ENCODE assay signal across 27 cellular contexts in the genomic region with DNA sequence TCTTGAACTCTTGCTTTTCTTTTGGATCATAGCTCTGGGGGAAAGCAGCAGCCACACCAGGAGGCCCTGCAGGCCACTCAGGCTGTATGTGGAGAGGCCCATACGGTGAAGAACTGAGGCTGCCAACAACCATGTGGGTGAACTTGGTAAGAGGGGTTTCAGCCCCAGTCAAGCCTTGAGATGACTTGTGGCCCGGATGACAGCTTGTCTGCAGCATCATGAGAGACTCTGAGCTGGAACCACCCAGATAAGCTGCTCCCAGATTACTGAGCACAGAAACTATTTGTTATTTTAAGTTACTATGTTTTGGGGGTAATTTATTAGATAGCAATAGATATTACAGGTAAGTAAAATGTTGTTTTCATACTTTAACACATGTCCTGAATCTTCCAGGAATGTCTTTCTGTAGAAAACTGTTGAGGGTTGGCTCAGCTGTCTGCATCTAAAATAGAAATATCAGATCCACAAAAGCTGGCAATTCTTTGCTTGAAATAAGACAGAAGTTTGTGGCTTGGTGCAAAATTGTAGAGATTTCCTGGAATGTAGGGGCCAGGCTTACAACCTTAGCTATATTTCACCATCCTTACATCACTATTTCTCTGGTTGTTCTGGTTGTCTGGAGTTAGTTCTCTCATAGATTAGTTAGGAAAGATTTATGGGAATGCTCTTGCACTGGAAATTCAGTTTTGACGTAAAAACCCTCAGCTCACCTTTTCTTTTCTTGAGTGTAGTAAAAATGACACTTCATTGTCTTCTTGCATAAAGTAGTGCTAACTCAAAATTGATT.
DNase-seq lines count a peak whose midpoint lies in the region; ATAC-seq and TF ChIP-seq lines count a peak whose summit lies in the region.
"Had no signal": no experiment of that assay in that cellular context is flagged by ENCODE, and none has a peak within 500 bp of the region (broad histone marks: within the 10 kb centered on the region; RNA-seq: fewer than 3 reads in every experiment).

No MANE protein-coding gene starts in this region.

- TF ChIP-seq CTCF in BJ (IDR thresholded peaks at IDR 0.05; ENCODE audit: insufficient read depth, low read depth, low read length) (no peak), fibroblast of lung (conservative IDR thresholded peaks at IDR 0.05 in 1 of 2, IDR thresholded peaks at IDR 0.05 in 1 of 2; ENCODE audit: low read depth in 1 of 2, low read length in 2 of 2) (no peak), retinal pigment epithelial cell (conservative IDR thresholded peaks at IDR 0.05; ENCODE audit: low read depth, low read length) (no peak), WTC11 (IDR thresholded peaks at IDR 0.05) (no peak)

- H3K36me3 Mint-ChIP-seq in WTC11: 0 out of 2 replicates have a peak, but pooled peaks cover 2% of the 10 kb centered on the region
- H3K36me3 Mint-ChIP-seq: activated CD8-positive, alpha-beta memory T cell treated with anti-CD3 and anti-CD28 coated beads, Interleukin-2, amount 10 ng/mL, durations not matched to agents 7 days and 5 days; activated naive CD8-positive, alpha-beta T cell had no signal

- H3K27me3 Mint-ChIP-seq in WTC11 (ENCODE audit: low read depth): peaks cover 2% of the 10 kb centered on the region; the same call in 1 of the 2 replicates
- H3K27me3 Mint-ChIP-seq: activated CD4-positive, alpha-beta T cell treated with anti-CD3 and anti-CD28 coated beads, Interleukin-2, amount 10 ng/mL, durations not matched to agents 24 days and 14 days had no signal

- H3K4me1 Mint-ChIP-seq in WTC11: no peaks in the 10 kb centered on the region
- H3K4me1 Mint-ChIP-seq: activated CD8-positive, alpha-beta memory T cell treated with anti-CD3 and anti-CD28 coated beads, Interleukin-2, amount 10 ng/mL, durations not matched to agents 7 days and 5 days had no signal

- H3K27me3 ChIP-seq in BJ (ENCODE audit: control insufficient read depth, insufficient read depth, low read length) (no peaks in the 10 kb centered on the region), fibroblast of lung (ENCODE audit: control insufficient read depth, insufficient read depth, low read length) (no peaks in the 10 kb centered on the region)
- H3K27me3 ChIP-seq: BLaER1 treated with 17β-estradiol and CSF1 and Interleukin-3, amounts not matched to agents 10 nM and 100 nM; stomach; upper lobe of left lung had no signal

- no peak overlapping the region for H3K4me3 Mint-ChIP-seq in WTC11
- H3K4me3 Mint-ChIP-seq: activated CD4-positive, alpha-beta T cell treated with anti-CD3 and anti-CD28 coated beads, Interleukin-2, amount 10 ng/mL, durations not matched to agents 24 days and 14 days; activated CD8-positive, alpha-beta memory T cell treated with anti-CD3 and anti-CD28 coated beads, Interleukin-2, amount 10 ng/mL, durations not matched to agents 7 days and 5 days; activated naive CD8-positive, alpha-beta T cell; activated T-helper 1 cell treated with anti-CD3 and anti-CD28 coated beads, Interleukin-12 subunit alpha, Interleukin-12 subunit beta, Interleukin-2, Interleukin-4 antibody, amounts not matched to agents 30 ng/mL and 10 ng/mL and 1 ng/mL, durations not matched to agents 14 hours and 24 hours and 36 hours had no signal

- H3K9me3 ChIP-seq in fibroblast of lung (ENCODE audit: control insufficient read depth, insufficient read depth, low read depth, low read length): no peaks in the 10 kb centered on the region
- H3K9me3 ChIP-seq: prostate gland, upper lobe of left lung had no signal

- POLR2A ChIA-PET in BJ (lab: Charles Lee): interaction anchor here (0.5 kb wide), 1 partner anchor 137 kb away, joined by 3 read pairs; no protein-coding TSS in a partner anchor
- POLR2A ChIA-PET in WTC11 (lab: Charles Lee): interaction anchor here (0.6 kb wide), 1 partner anchor 70 kb away, joined by 3 read pairs; no protein-coding TSS in a partner anchor

- no peak overlapping the region for H3K9ac ChIP-seq in fibroblast of lung (ENCODE audit: insufficient read depth, low read length)
- H3K9ac ChIP-seq: BLaER1 treated with 17β-estradiol and CSF1 and Interleukin-3, amounts not matched to agents 10 nM and 100 nM had no signal

- no peaks in the 10 kb centered on the region for H3K4me1 ChIP-seq in fibroblast of lung (ENCODE audit: control insufficient read depth, extremely low read depth, insufficient read depth, low read length)
- H3K4me1 ChIP-seq: BLaER1 treated with 17β-estradiol and CSF1 and Interleukin-3, amounts not matched to agents 10 nM and 100 nM; prostate gland; stomach; upper lobe of left lung had no signal

- H3K36me3 ChIP-seq in BJ (ENCODE audit: control insufficient read depth, insufficient read depth, low read length): no peaks in the 10 kb centered on the region
- H3K36me3 ChIP-seq in fibroblast of lung (ENCODE audit: control insufficient read depth, insufficient read depth, low read length): no peaks in the 10 kb centered on the region
- H3K36me3 ChIP-seq: BLaER1 treated with 17β-estradiol and CSF1 and Interleukin-3, amounts not matched to agents 10 nM and 100 nM; prostate gland; stomach; upper lobe of left lung had no signal

- H3K4me2 ChIP-seq in fibroblast of lung (ENCODE audit: extremely low read depth, insufficient read depth, low read length): no peak overlapping the region
- H3K4me2 ChIP-seq: BLaER1 treated with 17β-estradiol and CSF1 and Interleukin-3, amounts not matched to agents 10 nM and 100 nM had no signal

- DNase-seq in BJ (ENCODE audit: low read depth) (peak; percentile 49), amniotic epithelial cell (ENCODE audit: low read depth) (peak; percentile 99), fibroblast of lung (ENCODE audit: low read depth in 2 of 2) (peak; percentile 65 to 73), retinal pigment epithelial cell (ENCODE audit: low read depth) (peak; percentile 2), WTC11 (ENCODE audit: low spot score) (no peak)
- DNase-seq in activated naive CD4-positive, alpha-beta T cell treated with anti-CD3 and anti-CD28 coated beads, Interleukin-2, amount 50 U/mL, for 16 hours: no peak
- DNase-seq: activated CD4-positive, alpha-beta T cell treated with anti-CD3 and anti-CD28 coated beads, Interleukin-2, amount 10 ng/mL, durations not matched to agents 24 days and 14 days; activated CD8-positive, alpha-beta memory T cell treated with anti-CD3 and anti-CD28 coated beads, Interleukin-2, amount 10 ng/mL, durations not matched to agents 7 days and 5 days; effector CD4-positive, alpha-beta T cell; head of caudate nucleus; KG1; NCI-H187 treated with DMSO at 0.1 percent for 48 hours; NCI-H2227 treated with DMSO at 0.1 percent for 48 hours; PC-3; SHP77 treated with DMSO at 0.1 percent for 48 hours; small intestine; stimulated activated CD4-positive, alpha-beta T cell treated with anti-CD3 and anti-CD28 coated beads, Interleukin-4, amount 100 ng/mL, for 24 hours; stomach; upper lobe of left lung had no signal

- H3K9me3 Mint-ChIP-seq in WTC11: peaks cover 16% of the 10 kb centered on the region
- H3K9me3 Mint-ChIP-seq: activated T-helper 1 cell treated with anti-CD3 and anti-CD28 coated beads, Interleukin-12 subunit alpha, Interleukin-12 subunit beta, Interleukin-2, Interleukin-4 antibody, amounts not matched to agents 30 ng/mL and 10 ng/mL and 1 ng/mL, durations not matched to agents 14 hours and 24 hours and 36 hours had no signal

- no peak overlapping the region for H2AFZ ChIP-seq in fibroblast of lung (ENCODE audit: low read length)

- no peaks in the 10 kb centered on the region for H3K79me2 ChIP-seq in fibroblast of lung (ENCODE audit: control insufficient read depth, insufficient read depth, low read length)

- H4K20me1 ChIP-seq in fibroblast of lung (ENCODE audit: control insufficient read depth, extremely low read depth, insufficient read depth, low read length): no peaks in the 10 kb centered on the region
- H4K20me1 ChIP-seq: BLaER1 treated with 17β-estradiol and CSF1 and Interleukin-3, amounts not matched to agents 10 nM and 100 nM had no signal

- H3K4me3 ChIP-seq in BJ (ENCODE audit: low read depth, low read length) (no peak overlapping the region), fibroblast of lung (replicated peaks in 1 of 4; ENCODE audit: control extremely low read depth in 1 of 4, insufficient read depth in 1 of 4, low read depth in 3 of 4, low read length in 4 of 4) (no peak overlapping the region), retinal pigment epithelial cell (ENCODE audit: low read length) (no peak overlapping the region)
- H3K4me3 ChIP-seq: BLaER1 treated with 17β-estradiol and CSF1 and Interleukin-3, amounts not matched to agents 10 nM and 100 nM; prostate gland; stomach; upper lobe of left lung had no signal

- H3K27ac Mint-ChIP-seq in WTC11: no peak overlapping the region
- H3K27ac Mint-ChIP-seq: activated CD4-positive, alpha-beta T cell treated with anti-CD3 and anti-CD28 coated beads, Interleukin-2, amount 10 ng/mL, durations not matched to agents 24 days and 14 days; activated CD8-positive, alpha-beta memory T cell treated with anti-CD3 and anti-CD28 coated beads, Interleukin-2, amount 10 ng/mL, durations not matched to agents 7 days and 5 days; activated naive CD8-positive, alpha-beta T cell; activated T-helper 1 cell treated with anti-CD3 and anti-CD28 coated beads, Interleukin-12 subunit alpha, Interleukin-12 subunit beta, Interleukin-2, Interleukin-4 antibody, amounts not matched to agents 30 ng/mL and 10 ng/mL and 1 ng/mL, durations not matched to agents 14 hours and 24 hours and 36 hours had no signal

- ATAC-seq in HG03378 (IDR thresholded peaks at IDR 0.05; ENCODE audit: unreplicated experiment) (no peak), GM21526 (IDR thresholded peaks at IDR 0.05; ENCODE audit: low FRiP score, unreplicated experiment) (no peak), WTC11 (no peak)
- ATAC-seq: activated CD8-positive, alpha-beta memory T cell treated with anti-CD3 and anti-CD28 coated beads, Interleukin-2, amount 10 ng/mL, durations not matched to agents 7 days and 5 days; esophagus mucosa; left lobe of liver; PC-3 had no signal

- no peak overlapping the region for H3K27ac ChIP-seq in fibroblast of lung (ENCODE audit: insufficient read depth, low read length)
- H3K27ac ChIP-seq: BLaER1 treated with 17β-estradiol and CSF1 and Interleukin-3, amounts not matched to agents 10 nM and 100 nM; prostate gland; stomach; upper lobe of left lung had no signal

- CTCF ChIA-PET in BJ (lab: Yijun Ruan, JAX) (interaction anchor here (0.6 to 1.0 kb wide), 4 partner anchors 14 to 172 kb away, joined by 3 read pairs; no protein-coding TSS in a partner anchor), WTC11 (lab: Charles Lee) (interaction anchor here (1.3 kb wide), 1 partner anchor 81 kb away, joined by 3 read pairs; no protein-coding TSS in a partner anchor)

Comparison
In these comparisons a context has a peak if more than half of its experiments do, and no peak if none do; other contexts are left out.
1. DNase-seq: peak in BJ (single experiment), amniotic epithelial cell (single experiment), fibroblast of lung (2 of 2) and retinal pigment epithelial cell (single experiment); none in activated naive CD4-positive, alpha-beta T cell treated with anti-CD3 and anti-CD28 coated beads, Interleukin-2, amount 50 U/mL, for 16 hours (single experiment) and WTC11 (single experiment).